ENCODE assay signal across 7 cellular contexts in the genomic region with DNA sequence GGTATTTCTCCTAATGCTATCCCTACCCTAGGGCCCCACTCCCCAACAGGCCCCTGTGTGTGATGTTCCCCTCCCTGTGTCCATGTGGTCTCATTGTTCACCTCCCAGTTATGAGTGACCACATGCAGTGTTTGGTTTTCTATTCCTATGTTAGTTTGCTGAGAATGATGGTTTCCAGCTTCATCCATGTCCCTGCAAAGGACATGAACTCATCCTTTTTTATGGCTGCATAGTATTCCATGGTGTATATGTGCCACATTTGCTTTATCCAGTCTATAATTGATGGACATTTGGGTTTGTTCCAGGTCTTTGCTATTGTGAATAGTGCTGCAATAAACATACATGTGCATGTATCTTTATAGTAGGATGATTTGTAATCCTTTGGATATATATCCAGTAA. TPM values are rescaled to one million over a fixed set of nuclear protein-coding genes. Genes with fewer than 3 reads are reported as not detected.
"Had no signal": no experiment of that assay in that cellular context is flagged by ENCODE, and none has a peak within 500 bp of the region (broad histone marks: within the 10 kb centered on the region; RNA-seq: fewer than 3 reads in every experiment).

No MANE protein-coding gene starts in this region.

RNA-seq across cellular contexts. Expression of a gene that starts 19.0 kb away (rescaled TPM):
- total RNA-seq: GM23248, GM23338, H4, HFFc6 had no signal
- polyA plus RNA-seq: GM23248 had no signal

RNA-seq across cellular contexts. Expression of a gene that starts 51.6 kb away (rescaled TPM):
- total RNA-seq: GM23248, GM23338, H1, H4, H7, H9, HFFc6 had no signal
- polyA plus RNA-seq: GM23248, GM23338, H1 had no signal
